Comparison of ENCODE assay signal across 1 cellular context in the genomic region with DNA sequence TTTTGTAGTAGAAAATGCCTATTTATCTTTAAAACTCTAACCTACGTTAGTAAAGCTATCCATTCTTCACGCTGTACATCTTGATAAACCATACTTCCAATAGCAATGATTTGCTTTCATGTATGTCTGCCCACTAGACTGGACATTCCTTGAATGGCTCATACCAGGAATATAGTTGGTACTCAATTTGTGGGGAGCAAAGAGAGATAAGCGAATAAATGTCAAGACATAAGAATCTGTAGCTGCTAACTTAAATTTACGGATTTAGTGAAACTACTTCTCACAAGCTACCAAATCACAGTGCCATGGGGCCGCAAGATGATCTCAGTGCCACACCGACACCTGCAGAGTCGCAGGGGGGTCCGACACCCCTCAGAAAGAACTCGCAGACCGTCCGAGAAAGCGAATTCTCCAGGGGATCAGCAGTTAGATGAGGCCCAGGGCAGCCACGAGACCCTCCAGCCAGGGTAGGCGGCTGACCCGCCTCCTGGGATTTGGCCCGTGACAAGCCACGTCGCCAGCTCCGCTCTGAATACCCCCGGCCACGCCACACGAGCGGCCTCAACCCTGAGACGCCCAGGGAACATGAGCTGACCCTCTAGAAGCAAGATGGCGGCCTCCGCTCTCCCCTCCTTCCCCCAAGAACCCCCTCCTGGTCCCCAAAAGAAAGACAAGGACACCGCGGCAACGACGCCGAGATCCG.
A peak's percentile ranks its signal among the peaks of the same experiment; 100 is the strongest.
TF ChIP-seq lines count a peak whose summit lies in the region.

No MANE protein-coding gene starts in this region.

TF ChIP-seq in K562, 482 proteins besides CTCF, POLR2A, EP300 and RAD21:
- TF ChIP-seq ZNF395 (CRISPR knock-in tag; IDR thresholded peaks at IDR 0.05) (peak; percentile 7; the same call in 1 of the 2 replicates), HBP1 (CRISPR knock-in tag; IDR thresholded peaks at IDR 0.05) (peak; percentile 33; the same call in 1 of the 2 replicates), SRSF3 (IDR thresholded peaks at IDR 0.05; ENCODE audit: insufficient read depth, low read length) (0 out of 2 replicates have a peak, but pooled peaks have one; percentile 39), CREB3L1 (IDR thresholded peaks at IDR 0.05; ENCODE audit: borderline replicate concordance, low read depth) (peak; percentile 69; the same call in 1 of the 2 replicates), TEAD2 (tag; IDR thresholded peaks at IDR 0.05) (no peak), KAT7 (CRISPR knock-in tag; IDR thresholded peaks at IDR 0.05; ENCODE audit: borderline replicate concordance) (0 out of 2 replicates have a peak, but pooled peaks have one; percentile 36), CSDE1 (IDR thresholded peaks at IDR 0.05) (no peak), LCOR (CRISPR knock-in tag; IDR thresholded peaks at IDR 0.05) (0 out of 2 replicates have a peak, but pooled peaks have one; percentile 84), YY1 (IDR thresholded peaks at IDR 0.05; ENCODE audit: borderline replicate concordance in 1 of 3, control insufficient read depth in 1 of 3, extremely low read depth in 1 of 3, insufficient read depth in 3 of 3, insufficient read length in 1 of 3, insufficient replicate concordance in 2 of 3, low read depth in 1 of 3, low read length in 2 of 3) (peak in 2 of 3 experiments; percentile 45 to 85), GTF2E2 (tag; IDR thresholded peaks at IDR 0.05) (peak; percentile 74), EP400 (IDR thresholded peaks at IDR 0.05) (peak; percentile 88; the same call in 1 of the 2 replicates), BRD9 (IDR thresholded peaks at IDR 0.05; ENCODE audit: low read depth, partially characterized antibody) (peak; percentile 20)
- TF ChIP-seq, protein P1, sequence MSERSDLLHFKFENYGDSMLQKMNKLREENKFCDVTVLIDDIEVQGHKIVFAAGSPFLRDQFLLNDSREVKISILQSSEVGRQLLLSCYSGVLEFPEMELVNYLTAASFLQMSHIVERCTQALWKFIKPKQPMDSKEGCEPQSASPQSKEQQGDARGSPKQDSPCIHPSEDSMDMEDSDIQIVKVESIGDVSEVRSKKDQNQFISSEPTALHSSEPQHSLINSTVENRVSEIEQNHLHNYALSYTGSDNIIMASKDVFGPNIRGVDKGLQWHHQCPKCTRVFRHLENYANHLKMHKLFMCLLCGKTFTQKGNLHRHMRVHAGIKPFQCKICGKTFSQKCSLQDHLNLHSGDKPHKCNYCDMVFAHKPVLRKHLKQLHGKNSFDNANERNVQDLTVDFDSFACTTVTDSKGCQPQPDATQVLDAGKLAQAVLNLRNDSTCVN (CRISPR knock-in tag; IDR thresholded peaks at IDR 0.05), result no peak
- TF ChIP-seq, protein P2, sequence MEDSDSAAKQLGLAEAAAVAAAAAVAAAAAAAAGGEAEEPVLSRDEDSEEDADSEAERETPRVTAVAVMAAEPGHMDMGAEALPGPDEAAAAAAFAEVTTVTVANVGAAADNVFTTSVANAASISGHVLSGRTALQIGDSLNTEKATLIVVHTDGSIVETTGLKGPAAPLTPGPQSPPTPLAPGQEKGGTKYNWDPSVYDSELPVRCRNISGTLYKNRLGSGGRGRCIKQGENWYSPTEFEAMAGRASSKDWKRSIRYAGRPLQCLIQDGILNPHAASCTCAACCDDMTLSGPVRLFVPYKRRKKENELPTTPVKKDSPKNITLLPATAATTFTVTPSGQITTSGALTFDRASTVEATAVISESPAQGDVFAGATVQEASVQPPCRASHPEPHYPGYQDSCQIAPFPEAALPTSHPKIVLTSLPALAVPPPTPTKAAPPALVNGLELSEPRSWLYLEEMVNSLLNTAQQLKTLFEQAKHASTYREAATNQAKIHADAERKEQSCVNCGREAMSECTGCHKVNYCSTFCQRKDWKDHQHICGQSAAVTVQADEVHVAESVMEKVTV (CRISPR knock-in tag; IDR thresholded peaks at IDR 0.05), result 0 out of 2 replicates have a peak, but pooled peaks have one; percentile 1
